In the genomic region with DNA sequence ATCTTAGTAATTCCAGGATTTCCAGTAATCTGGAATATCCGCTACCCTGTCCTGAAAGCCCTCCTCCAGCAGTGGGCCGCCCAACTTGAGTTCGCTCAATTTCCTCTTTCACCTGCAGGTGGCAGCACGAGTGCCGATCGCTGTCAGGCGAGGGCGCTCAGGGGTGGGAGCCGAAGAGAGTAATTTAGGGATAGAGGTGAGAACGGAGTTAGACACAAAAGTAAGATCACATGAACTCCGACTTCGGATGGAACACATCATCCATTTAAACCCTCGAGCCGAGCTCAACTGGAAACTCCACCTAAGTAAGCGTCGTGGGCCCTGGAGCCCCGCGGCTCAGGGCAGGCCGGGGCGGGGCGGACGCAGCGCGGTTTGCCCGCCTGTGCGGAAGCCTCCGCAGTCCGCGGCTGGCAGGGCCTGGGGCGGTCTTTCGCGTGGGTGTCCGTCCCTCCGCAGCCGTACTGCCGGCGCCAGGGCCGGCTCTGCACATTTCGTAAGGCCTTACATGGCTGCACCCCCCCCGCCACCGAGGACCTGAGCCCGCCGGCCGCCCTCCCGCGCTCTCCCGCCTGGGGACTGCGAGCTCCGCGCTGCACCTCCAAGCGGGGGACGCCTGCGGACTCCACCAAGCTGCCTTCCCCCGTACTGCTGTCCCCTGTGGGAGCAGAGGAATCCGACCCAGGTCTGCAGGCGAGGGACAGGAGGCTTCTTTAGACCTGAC, we compare ENCODE assay signal across 8 cellular contexts.
DNase-seq lines count a peak whose midpoint lies in the region; ATAC-seq and TF ChIP-seq lines count a peak whose summit lies in the region.

No MANE protein-coding gene starts in this region.

- DNase-seq in DMS153 treated with DMSO at 0.1 percent for 48 hours (lab: John Stamatoyannopoulos, UW; ENCODE audit: unreplicated experiment): peak; percentile 77
- DNase-seq in PC-9: peak; percentile 77 to 80
- DNase-seq in activated T-helper 1 cell treated with Interleukin-2 at 50 U/mL for 16 hours (ENCODE audit: low read depth): peak; percentile 64
- peak; percentile 73 for DNase-seq in fibroblast of mammary gland (ENCODE audit: low read depth)
- peak; percentile 69 for DNase-seq in natural killer cell
- DNase-seq in stimulated activated naive B cell treated with anti-CD40 and anti-IgM and Interleukin-4, amounts not matched to agents 10 μg/mL and 1 μg/mL and 100 μg/mL, for 72 hours: peak; percentile 70

- intact Hi-C loops in PC-9 (cut with micrococcal nuclease; ENCODE audit: unreplicated experiment): loop anchor here (1.0 to 2.0 kb wide), 3 partner anchors 120 to 161 kb away; no protein-coding TSS in a partner anchor
- intact Hi-C loops in natural killer cell (cut with micrococcal nuclease): loop anchor here (1.0 to 10.0 kb wide), 2 partner anchors 161 to 690 kb away; no protein-coding TSS in a partner anchor

- TF ChIP-seq CTCF in PC-9 (conservative IDR thresholded peaks at IDR 0.05) (peak; percentile 97), fibroblast of mammary gland (conservative IDR thresholded peaks at IDR 0.05; ENCODE audit: control insufficient read depth, insufficient read depth, low read depth, low read length) (peak; percentile 81), natural killer cell (IDR thresholded peaks at IDR 0.05) (peak; percentile 95)

- ATAC-seq in GM21619 (IDR thresholded peaks at IDR 0.05; ENCODE audit: unreplicated experiment) (peak; percentile 95), natural killer cell (peak; percentile 90 to 91 (median 90))
- ATAC-seq in stimulated activated naive B cell treated with anti-CD40 and anti-IgM and Interleukin-4, amounts not matched to agents 10 μg/mL and 1 μg/mL and 100 μg/mL, for 72 hours (replicated peaks): peak; percentile 92 to 93

- peaks cover 8% of the 10 kb centered on the region for H3K27me3 Mint-ChIP-seq in IgD-negative memory B cell
- H3K27me3 Mint-ChIP-seq in natural killer cell (ENCODE audit: low read depth in 2 of 2): peaks cover 0 to 5% of the 10 kb centered on the region in 2 donors
- peaks cover 7 to 10% of the 10 kb centered on the region in 2 donors for H3K27me3 Mint-ChIP-seq in stimulated activated naive B cell treated with anti-CD40 and anti-IgM and Interleukin-4, amounts not matched to agents 10 μg/mL and 1 μg/mL and 100 μg/mL, for 72 hours

- H3K27ac Mint-ChIP-seq in IgD-negative memory B cell (peak overlapping the region in 2 of 3 donors; percentile 9 to 27), natural killer cell (peak overlapping the region in 1 of 2 donors; percentile 55)
- H3K27ac Mint-ChIP-seq in stimulated activated naive B cell treated with anti-CD40 and anti-IgM and Interleukin-4, amounts not matched to agents 10 μg/mL and 1 μg/mL and 100 μg/mL, for 72 hours: peak overlapping the region; percentile 66

- H3K4me3 ChIP-seq in PC-9 (peak overlapping the region; percentile 72), fibroblast of mammary gland (ENCODE audit: control insufficient read depth, low read depth, low read length) (peak overlapping the region; percentile 52)

- POLR2A ChIA-PET in PC-9 (lab: Charles Lee; ENCODE audit: unreplicated experiment): no interaction called here

- H2AFZ ChIP-seq in PC-9: peak overlapping the region; percentile 87

- BruUV-seq in PC-9 (replicated peaks; lab: Mats Ljungman, UMichigan): TSS peak; percentile 29

- H3K9me3 Mint-ChIP-seq in IgD-negative memory B cell (peaks cover 0 to 1% (median 0%) of the 10 kb centered on the region in 3 donors), natural killer cell (no peaks in the 10 kb centered on the region)
- H3K9me3 Mint-ChIP-seq in stimulated activated naive B cell treated with anti-CD40 and anti-IgM and Interleukin-4, amounts not matched to agents 10 μg/mL and 1 μg/mL and 100 μg/mL, for 72 hours: no peaks in the 10 kb centered on the region

- H3K4me1 Mint-ChIP-seq in IgD-negative memory B cell (peaks cover 0 to 8% (median 5%) of the 10 kb centered on the region in 3 donors), natural killer cell (peaks cover 0 to 5% of the 10 kb centered on the region in 2 donors)
- peaks cover 0 to 2% of the 10 kb centered on the region in 2 donors for H3K4me1 Mint-ChIP-seq in stimulated activated naive B cell treated with anti-CD40 and anti-IgM and Interleukin-4, amounts not matched to agents 10 μg/mL and 1 μg/mL and 100 μg/mL, for 72 hours

- no peaks in the 10 kb centered on the region for H4K20me1 ChIP-seq in PC-9 (ENCODE audit: insufficient read depth)

- peak overlapping the region; percentile 82 to 95 (median 88) for H3K4me3 Mint-ChIP-seq in IgD-negative memory B cell
- peak overlapping the region; percentile 92 for H3K4me3 Mint-ChIP-seq in natural killer cell
- peak overlapping the region; percentile 78 to 88 for H3K4me3 Mint-ChIP-seq in stimulated activated naive B cell treated with anti-CD40 and anti-IgM and Interleukin-4, amounts not matched to agents 10 μg/mL and 1 μg/mL and 100 μg/mL, for 72 hours

- peak overlapping the region; percentile 43 for H3K27ac ChIP-seq in PC-9

- CTCF ChIA-PET in PC-9 (lab: Charles Lee): interaction anchor here (0.6 to 1.0 kb wide), 3 partner anchors 10 to 134 kb away, joined by 3 to 4 read pairs (median 3); no protein-coding TSS in a partner anchor

- H3K36me3 ChIP-seq in PC-9 (ENCODE audit: low read depth): no peaks in the 10 kb centered on the region

- H3K4me2 ChIP-seq in PC-9: peak overlapping the region; percentile 79

- H3K4me1 ChIP-seq in PC-9 (replicated peaks; ENCODE audit: insufficient read depth): peaks cover 50% of the 10 kb centered on the region

- no peaks in the 10 kb centered on the region for H3K27me3 ChIP-seq in PC-9 (ENCODE audit: insufficient read depth, low read depth)

- H3K36me3 Mint-ChIP-seq in IgD-negative memory B cell (peaks cover 1% of the 10 kb centered on the region), natural killer cell (no peaks in the 10 kb centered on the region)
- H3K36me3 Mint-ChIP-seq in stimulated activated naive B cell treated with anti-CD40 and anti-IgM and Interleukin-4, amounts not matched to agents 10 μg/mL and 1 μg/mL and 100 μg/mL, for 72 hours: no peaks in the 10 kb centered on the region

- no peaks in the 10 kb centered on the region; the same call in 1 of the 2 replicates for H3K9me3 ChIP-seq in PC-9 (ENCODE audit: insufficient read depth, low read depth)

- H3K9me2 ChIP-seq in PC-9 (ENCODE audit: insufficient read depth): no peaks in the 10 kb centered on the region

- peaks cover 15% of the 10 kb centered on the region; the same call in 1 of the 2 replicates for H3F3A ChIP-seq in PC-9 (ENCODE audit: insufficient read depth, low read depth)

- no peaks in the 10 kb centered on the region for H3K79me2 ChIP-seq in PC-9 (ENCODE audit: low read depth)

Comparison
In these comparisons a context has a peak if more than half of its experiments do, and no peak if none do; other contexts are left out.
1. Peak in every context shown above with its lines: DNase-seq, ATAC-seq, H3K4me3 ChIP-seq and H3K27ac ChIP-seq.